In the genomic region with DNA sequence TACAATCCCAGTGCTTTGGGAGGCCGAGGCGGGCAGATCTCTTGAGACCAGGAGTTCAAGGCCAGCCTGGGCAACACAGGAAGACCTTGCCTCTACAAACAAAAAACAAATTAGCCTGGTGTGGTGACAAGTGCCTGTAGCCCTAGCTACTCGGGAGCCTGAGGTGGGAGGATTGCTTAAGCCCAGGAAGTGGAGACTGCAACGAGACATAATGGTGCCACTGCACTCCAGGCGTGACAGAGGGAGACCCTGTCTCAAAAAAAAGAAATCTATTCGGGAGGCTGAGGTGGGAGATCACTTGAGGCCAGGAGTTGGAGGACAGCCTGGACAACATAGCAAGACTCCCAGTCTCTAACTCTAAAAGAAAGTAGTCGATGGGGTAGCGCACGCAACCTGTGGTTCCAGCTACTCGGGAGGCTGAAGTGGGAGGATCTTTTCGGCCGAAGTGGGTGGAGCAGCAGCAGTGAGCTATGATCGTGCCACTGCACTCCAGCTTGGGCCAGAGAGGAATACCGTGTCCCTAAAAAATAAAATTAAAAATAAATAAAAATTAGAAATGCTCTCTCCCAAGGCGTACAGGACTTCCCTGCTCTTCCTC, we compare ENCODE assay signal across 1 cellular context.
TF ChIP-seq lines count a peak whose summit lies in the region.

No MANE protein-coding gene starts in this region.

TF ChIP-seq in HepG2, 621 proteins besides CTCF, POLR2A, EP300 and RAD21 (continued from another document and continues in another):
- TF ChIP-seq ZGPAT (CRISPR knock-in tag; IDR thresholded peaks at IDR 0.05) (no peak), KDM2A (CRISPR knock-in tag; IDR thresholded peaks at IDR 0.05; ENCODE audit: borderline replicate concordance, low read depth) (0 out of 2 replicates have a peak, but pooled peaks have one; percentile 20), FOXP4 (CRISPR knock-in tag; IDR thresholded peaks at IDR 0.05) (peak; percentile 86), SALL1 (CRISPR knock-in tag; IDR thresholded peaks at IDR 0.05) (peak; percentile 65), ZNF121 (CRISPR knock-in tag; IDR thresholded peaks at IDR 0.05) (peak; percentile 99), ZBTB20 (CRISPR knock-in tag; IDR thresholded peaks at IDR 0.05; ENCODE audit: borderline replicate concordance, low read depth) (no peak), ZNF30 (CRISPR knock-in tag; IDR thresholded peaks at IDR 0.05) (no peak), MBD4 (IDR thresholded peaks at IDR 0.05; ENCODE audit: borderline replicate concordance, low read length) (no peak), ZNF446 (CRISPR knock-in tag; IDR thresholded peaks at IDR 0.05) (no peak), MED1 (CRISPR knock-in tag; IDR thresholded peaks at IDR 0.05) (peak; percentile 53), ZNF329 (CRISPR knock-in tag; IDR thresholded peaks at IDR 0.05; ENCODE audit: low read depth) (no peak), HNRNPL (IDR thresholded peaks at IDR 0.05; ENCODE audit: low read depth, low read length) (no peak), ZNF772 (CRISPR knock-in tag; IDR thresholded peaks at IDR 0.05) (no peak), JUN (CRISPR knock-in tag; IDR thresholded peaks at IDR 0.05) (no peak), FOXJ3 (CRISPR knock-in tag; IDR thresholded peaks at IDR 0.05; ENCODE audit: borderline replicate concordance) (0 out of 2 replicates have a peak, but pooled peaks have one; percentile 27), DR1 (CRISPR knock-in tag; IDR thresholded peaks at IDR 0.05) (no peak), GABPB1 (CRISPR knock-in tag; IDR thresholded peaks at IDR 0.05) (peak; percentile 46; the same call in 1 of the 2 replicates), ZNF225 (CRISPR knock-in tag; IDR thresholded peaks at IDR 0.05) (no peak), SOX13 (IDR thresholded peaks at IDR 0.05) (no peak), SOX13 (CRISPR knock-in tag; conservative IDR thresholded peaks at IDR 0.05 in 1 of 2, IDR thresholded peaks at IDR 0.05 in 1 of 2) (peak in 1 of 2 experiments; percentile 46; a peak in 1 of 4 replicates), TEAD3 (CRISPR knock-in tag; optimal IDR thresholded peaks at IDR 0.05; ENCODE audit: borderline replicate concordance) (peak; percentile 10), ZNF451 (CRISPR knock-in tag; IDR thresholded peaks at IDR 0.05) (no peak), ISL2 (CRISPR knock-in tag; IDR thresholded peaks at IDR 0.05) (peak; percentile 28; the same call in 1 of the 2 replicates), CCDC6 (CRISPR knock-in tag; IDR thresholded peaks at IDR 0.05) (0 out of 2 replicates have a peak, but pooled peaks have one; percentile 9), GFI1 (CRISPR knock-in tag; IDR thresholded peaks at IDR 0.05; ENCODE audit: borderline replicate concordance) (peak; percentile 67; the same call in 1 of the 2 replicates), POGZ (CRISPR knock-in tag; IDR thresholded peaks at IDR 0.05) (peak; percentile 51), ZBTB33 (CRISPR knock-in tag; IDR thresholded peaks at IDR 0.05) (no peak), SOX6 (IDR thresholded peaks at IDR 0.05) (no peak), SOX6 (CRISPR knock-in tag; IDR thresholded peaks at IDR 0.05) (0 out of 2 replicates have a peak, but pooled peaks have one; percentile 22)
- TF ChIP-seq, protein P1, sequence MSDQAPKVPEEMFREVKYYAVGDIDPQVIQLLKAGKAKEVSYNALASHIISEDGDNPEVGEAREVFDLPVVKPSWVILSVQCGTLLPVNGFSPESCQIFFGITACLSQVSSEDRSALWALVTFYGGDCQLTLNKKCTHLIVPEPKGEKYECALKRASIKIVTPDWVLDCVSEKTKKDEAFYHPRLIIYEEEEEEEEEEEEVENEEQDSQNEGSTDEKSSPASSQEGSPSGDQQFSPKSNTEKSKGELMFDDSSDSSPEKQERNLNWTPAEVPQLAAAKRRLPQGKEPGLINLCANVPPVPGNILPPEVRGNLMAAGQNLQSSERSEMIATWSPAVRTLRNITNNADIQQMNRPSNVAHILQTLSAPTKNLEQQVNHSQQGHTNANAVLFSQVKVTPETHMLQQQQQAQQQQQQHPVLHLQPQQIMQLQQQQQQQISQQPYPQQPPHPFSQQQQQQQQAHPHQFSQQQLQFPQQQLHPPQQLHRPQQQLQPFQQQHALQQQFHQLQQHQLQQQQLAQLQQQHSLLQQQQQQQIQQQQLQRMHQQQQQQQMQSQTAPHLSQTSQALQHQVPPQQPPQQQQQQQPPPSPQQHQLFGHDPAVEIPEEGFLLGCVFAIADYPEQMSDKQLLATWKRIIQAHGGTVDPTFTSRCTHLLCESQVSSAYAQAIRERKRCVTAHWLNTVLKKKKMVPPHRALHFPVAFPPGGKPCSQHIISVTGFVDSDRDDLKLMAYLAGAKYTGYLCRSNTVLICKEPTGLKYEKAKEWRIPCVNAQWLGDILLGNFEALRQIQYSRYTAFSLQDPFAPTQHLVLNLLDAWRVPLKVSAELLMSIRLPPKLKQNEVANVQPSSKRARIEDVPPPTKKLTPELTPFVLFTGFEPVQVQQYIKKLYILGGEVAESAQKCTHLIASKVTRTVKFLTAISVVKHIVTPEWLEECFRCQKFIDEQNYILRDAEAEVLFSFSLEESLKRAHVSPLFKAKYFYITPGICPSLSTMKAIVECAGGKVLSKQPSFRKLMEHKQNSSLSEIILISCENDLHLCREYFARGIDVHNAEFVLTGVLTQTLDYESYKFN (CRISPR knock-in tag; conservative IDR thresholded peaks at IDR 0.05), result peak; percentile 64
- TF ChIP-seq, protein P2, sequence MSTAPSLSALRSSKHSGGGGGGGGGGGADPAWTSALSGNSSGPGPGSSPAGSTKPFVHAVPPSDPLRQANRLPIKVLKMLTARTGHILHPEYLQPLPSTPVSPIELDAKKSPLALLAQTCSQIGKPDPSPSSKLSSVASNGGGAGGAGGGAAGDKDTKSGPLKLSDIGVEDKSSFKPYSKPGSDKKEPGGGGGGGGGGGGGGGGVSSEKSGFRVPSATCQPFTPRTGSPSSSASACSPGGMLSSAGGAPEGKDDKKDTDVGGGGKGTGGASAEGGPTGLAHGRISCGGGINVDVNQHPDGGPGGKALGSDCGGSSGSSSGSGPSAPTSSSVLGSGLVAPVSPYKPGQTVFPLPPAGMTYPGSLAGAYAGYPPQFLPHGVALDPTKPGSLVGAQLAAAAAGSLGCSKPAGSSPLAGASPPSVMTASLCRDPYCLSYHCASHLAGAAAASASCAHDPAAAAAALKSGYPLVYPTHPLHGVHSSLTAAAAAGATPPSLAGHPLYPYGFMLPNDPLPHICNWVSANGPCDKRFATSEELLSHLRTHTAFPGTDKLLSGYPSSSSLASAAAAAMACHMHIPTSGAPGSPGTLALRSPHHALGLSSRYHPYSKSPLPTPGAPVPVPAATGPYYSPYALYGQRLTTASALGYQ (CRISPR knock-in tag; IDR thresholded peaks at IDR 0.05), result no peak
- TF ChIP-seq, protein P3, sequence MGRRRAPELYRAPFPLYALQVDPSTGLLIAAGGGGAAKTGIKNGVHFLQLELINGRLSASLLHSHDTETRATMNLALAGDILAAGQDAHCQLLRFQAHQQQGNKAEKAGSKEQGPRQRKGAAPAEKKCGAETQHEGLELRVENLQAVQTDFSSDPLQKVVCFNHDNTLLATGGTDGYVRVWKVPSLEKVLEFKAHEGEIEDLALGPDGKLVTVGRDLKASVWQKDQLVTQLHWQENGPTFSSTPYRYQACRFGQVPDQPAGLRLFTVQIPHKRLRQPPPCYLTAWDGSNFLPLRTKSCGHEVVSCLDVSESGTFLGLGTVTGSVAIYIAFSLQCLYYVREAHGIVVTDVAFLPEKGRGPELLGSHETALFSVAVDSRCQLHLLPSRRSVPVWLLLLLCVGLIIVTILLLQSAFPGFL (CRISPR knock-in tag; IDR thresholded peaks at IDR 0.05), result no peak
- TF ChIP-seq, protein P4, sequence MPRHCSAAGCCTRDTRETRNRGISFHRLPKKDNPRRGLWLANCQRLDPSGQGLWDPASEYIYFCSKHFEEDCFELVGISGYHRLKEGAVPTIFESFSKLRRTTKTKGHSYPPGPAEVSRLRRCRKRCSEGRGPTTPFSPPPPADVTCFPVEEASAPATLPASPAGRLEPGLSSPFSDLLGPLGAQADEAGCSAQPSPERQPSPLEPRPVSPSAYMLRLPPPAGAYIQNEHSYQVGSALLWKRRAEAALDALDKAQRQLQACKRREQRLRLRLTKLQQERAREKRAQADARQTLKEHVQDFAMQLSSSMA (CRISPR knock-in tag; IDR thresholded peaks at IDR 0.05), result no peak
- TF ChIP-seq, protein P5, sequence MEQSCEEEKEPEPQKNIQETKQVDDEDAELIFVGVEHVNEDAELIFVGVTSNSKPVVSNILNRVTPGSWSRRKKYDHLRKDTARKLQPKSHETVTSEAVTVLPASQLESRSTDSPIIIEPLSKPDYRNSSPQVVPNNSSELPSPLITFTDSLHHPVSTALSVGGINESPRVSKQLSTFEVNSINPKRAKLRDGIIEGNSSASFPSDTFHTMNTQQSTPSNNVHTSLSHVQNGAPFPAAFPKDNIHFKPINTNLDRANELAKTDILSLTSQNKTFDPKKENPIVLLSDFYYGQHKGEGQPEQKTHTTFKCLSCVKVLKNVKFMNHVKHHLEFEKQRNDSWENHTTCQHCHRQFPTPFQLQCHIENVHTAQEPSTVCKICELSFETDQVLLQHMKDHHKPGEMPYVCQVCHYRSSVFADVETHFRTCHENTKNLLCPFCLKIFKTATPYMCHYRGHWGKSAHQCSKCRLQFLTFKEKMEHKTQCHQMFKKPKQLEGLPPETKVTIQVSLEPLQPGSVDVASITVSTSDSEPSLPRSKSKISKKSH (CRISPR knock-in tag; IDR thresholded peaks at IDR 0.05; ENCODE audit: borderline replicate concordance), result 0 out of 2 replicates have a peak, but pooled peaks have one; percentile 6
- TF ChIP-seq, protein P6, sequence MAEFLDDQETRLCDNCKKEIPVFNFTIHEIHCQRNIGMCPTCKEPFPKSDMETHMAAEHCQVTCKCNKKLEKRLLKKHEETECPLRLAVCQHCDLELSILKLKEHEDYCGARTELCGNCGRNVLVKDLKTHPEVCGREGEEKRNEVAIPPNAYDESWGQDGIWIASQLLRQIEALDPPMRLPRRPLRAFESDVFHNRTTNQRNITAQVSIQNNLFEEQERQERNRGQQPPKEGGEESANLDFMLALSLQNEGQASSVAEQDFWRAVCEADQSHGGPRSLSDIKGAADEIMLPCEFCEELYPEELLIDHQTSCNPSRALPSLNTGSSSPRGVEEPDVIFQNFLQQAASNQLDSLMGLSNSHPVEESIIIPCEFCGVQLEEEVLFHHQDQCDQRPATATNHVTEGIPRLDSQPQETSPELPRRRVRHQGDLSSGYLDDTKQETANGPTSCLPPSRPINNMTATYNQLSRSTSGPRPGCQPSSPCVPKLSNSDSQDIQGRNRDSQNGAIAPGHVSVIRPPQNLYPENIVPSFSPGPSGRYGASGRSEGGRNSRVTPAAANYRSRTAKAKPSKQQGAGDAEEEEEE (CRISPR knock-in tag; IDR thresholded peaks at IDR 0.05; ENCODE audit: borderline replicate concordance), result no peak
- TF ChIP-seq, protein P7, sequence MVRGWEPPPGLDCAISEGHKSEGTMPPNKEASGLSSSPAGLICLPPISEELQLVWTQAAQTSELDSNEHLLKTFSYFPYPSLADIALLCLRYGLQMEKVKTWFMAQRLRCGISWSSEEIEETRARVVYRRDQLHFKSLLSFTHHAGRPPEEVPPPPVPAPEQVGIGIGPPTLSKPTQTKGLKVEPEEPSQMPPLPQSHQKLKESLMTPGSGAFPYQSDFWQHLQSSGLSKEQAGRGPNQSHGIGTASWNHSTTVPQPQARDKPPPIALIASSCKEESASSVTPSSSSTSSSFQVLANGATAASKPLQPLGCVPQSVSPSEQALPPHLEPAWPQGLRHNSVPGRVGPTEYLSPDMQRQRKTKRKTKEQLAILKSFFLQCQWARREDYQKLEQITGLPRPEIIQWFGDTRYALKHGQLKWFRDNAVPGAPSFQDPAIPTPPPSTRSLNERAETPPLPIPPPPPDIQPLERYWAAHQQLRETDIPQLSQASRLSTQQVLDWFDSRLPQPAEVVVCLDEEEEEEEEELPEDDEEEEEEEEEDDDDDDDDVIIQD (CRISPR knock-in tag; IDR thresholded peaks at IDR 0.05; ENCODE audit: low read depth), result peak; percentile 39; the same call in 1 of the 2 replicates
- TF ChIP-seq, protein P8, sequence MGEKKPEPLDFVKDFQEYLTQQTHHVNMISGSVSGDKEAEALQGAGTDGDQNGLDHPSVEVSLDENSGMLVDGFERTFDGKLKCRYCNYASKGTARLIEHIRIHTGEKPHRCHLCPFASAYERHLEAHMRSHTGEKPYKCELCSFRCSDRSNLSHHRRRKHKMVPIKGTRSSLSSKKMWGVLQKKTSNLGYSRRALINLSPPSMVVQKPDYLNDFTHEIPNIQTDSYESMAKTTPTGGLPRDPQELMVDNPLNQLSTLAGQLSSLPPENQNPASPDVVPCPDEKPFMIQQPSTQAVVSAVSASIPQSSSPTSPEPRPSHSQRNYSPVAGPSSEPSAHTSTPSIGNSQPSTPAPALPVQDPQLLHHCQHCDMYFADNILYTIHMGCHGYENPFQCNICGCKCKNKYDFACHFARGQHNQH (CRISPR knock-in tag; IDR thresholded peaks at IDR 0.05), result 0 out of 2 replicates have a peak, but pooled peaks have one; percentile 18
